In the genomic region with DNA sequence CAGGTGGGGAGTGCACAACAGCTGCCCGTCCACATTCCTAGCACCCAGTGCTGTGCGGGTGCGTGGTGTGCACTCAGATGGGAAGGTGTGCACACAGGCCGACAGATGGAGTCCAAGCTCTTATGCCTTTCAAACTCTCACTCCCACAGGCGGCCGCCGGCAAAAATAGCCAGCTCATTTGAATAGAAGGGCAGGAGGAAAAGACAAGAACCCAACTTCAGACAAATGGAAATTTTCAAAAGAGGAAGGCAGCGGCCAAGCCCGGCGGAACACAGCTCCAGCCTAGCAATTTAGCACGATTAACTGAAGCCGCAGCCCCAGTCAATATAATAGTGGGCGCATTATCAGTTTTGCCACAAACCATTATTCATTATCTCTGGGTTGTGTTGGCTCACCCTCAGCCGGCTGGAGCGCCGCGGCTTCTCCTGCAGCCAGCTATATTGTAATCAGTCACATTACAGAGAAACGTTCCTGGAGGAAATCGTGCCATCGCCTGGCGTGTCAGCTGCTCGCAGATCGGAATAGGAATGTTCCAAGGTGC, we compare ENCODE assay signal across 9 cellular contexts.
A peak's percentile ranks its signal among the peaks of the same experiment; 100 is the strongest.
DNase-seq lines count a peak whose midpoint lies in the region; ATAC-seq and TF ChIP-seq lines count a peak whose summit lies in the region.
"Had no signal": no experiment of that assay in that cellular context is flagged by ENCODE, and none has a peak within 500 bp of the region (broad histone marks: within the 10 kb centered on the region; RNA-seq: fewer than 3 reads in every experiment).

No MANE protein-coding gene starts in this region.

- H3K4me1 Mint-ChIP-seq in effector memory CD8-positive, alpha-beta T cell (ENCODE audit: low read depth in 2 of 2), result no peaks in the 10 kb centered on the region

- H3K4me3 ChIP-seq in GM12864 (ENCODE audit: low read depth, low read length) (no peak overlapping the region), neural cell (ENCODE audit: low read length) (no peak overlapping the region), tibial nerve (no peak overlapping the region)
- H3K4me3 ChIP-seq: mucosa of descending colon had no signal

- no peaks in the 10 kb centered on the region for H3K9me3 ChIP-seq in neural cell (ENCODE audit: low read length)
- H3K9me3 ChIP-seq in tibial nerve, result peaks cover 0 to 9% (median 0%) of the 10 kb centered on the region in 4 donors
- H3K9me3 ChIP-seq: mucosa of descending colon had no signal

- H3K9me3 Mint-ChIP-seq in effector memory CD8-positive, alpha-beta T cell, result peaks cover 0 to 2% of the 10 kb centered on the region in 2 donors

- H3K36me3 ChIP-seq in neural cell (ENCODE audit: insufficient read depth, low read length) (no peaks in the 10 kb centered on the region), tibial nerve (peaks cover 0 to 4% (median 0%) of the 10 kb centered on the region in 3 donors)

- H3F3A ChIP-seq in neural cell (ENCODE audit: insufficient read depth, low read length, poor library complexity, severe bottlenecking), result no peaks in the 10 kb centered on the region

- TF ChIP-seq CTCF in GM12864 (IDR thresholded peaks at IDR 0.05; ENCODE audit: low read depth, low read length, missing control alignments) (peak; percentile 7), neural cell (IDR thresholded peaks at IDR 0.05; ENCODE audit: poor library complexity, severe bottlenecking) (no peak), tibial nerve (IDR thresholded peaks at IDR 0.05) (no peak)

- no peak for TF ChIP-seq POLR2A in tibial nerve (IDR thresholded peaks at IDR 0.05)

- no peak overlapping the region for H3K4me3 Mint-ChIP-seq in effector memory CD8-positive, alpha-beta T cell

- H3K27ac ChIP-seq in neural cell (ENCODE audit: low read length), result peak overlapping the region; percentile 35
- no peak overlapping the region for H3K27ac ChIP-seq in tibial nerve

- TF ChIP-seq EP300 in neural cell (conservative IDR thresholded peaks at IDR 0.05; ENCODE audit: poor library complexity, severe bottlenecking), result no peak
- no peak for TF ChIP-seq EP300 in tibial nerve (IDR thresholded peaks at IDR 0.05)

- H3K79me2 ChIP-seq in neural cell (replicated peaks; ENCODE audit: insufficient read depth, low read length), result no peaks in the 10 kb centered on the region

- no peak overlapping the region for H2AFZ ChIP-seq in neural cell (ENCODE audit: low read depth, low read length)

- H3K4me2 ChIP-seq in neural cell (ENCODE audit: low read length), result no peak overlapping the region

- H3K4me1 ChIP-seq in tibial nerve, result no peaks in the 10 kb centered on the region

- ATAC-seq in GM19397 (IDR thresholded peaks at IDR 0.05; ENCODE audit: unreplicated experiment), result no peak
- ATAC-seq in effector memory CD8-positive, alpha-beta T cell (replicated peaks), result no peak
- ATAC-seq: mucosa of descending colon had no signal

- H3K9ac ChIP-seq in neural cell (ENCODE audit: low read length), result no peak overlapping the region

- H3K27me3 ChIP-seq in neural cell (ENCODE audit: insufficient read depth, low read depth, low read length) (no peaks in the 10 kb centered on the region), tibial nerve (peaks cover 0 to 49% of the 10 kb centered on the region in 2 donors)

- no peak overlapping the region for H3K27ac Mint-ChIP-seq in effector memory CD8-positive, alpha-beta T cell

- DNase-seq in GM12864 (ENCODE audit: low read depth) (no peak), NCI-H2227 treated with DMSO at 0.1 percent for 48 hours (lab: John Stamatoyannopoulos, UW) (peak; percentile 85), anterior cingulate cortex (lab: John Stamatoyannopoulos, UW) (peak in 45 of 58 donors; percentile 9 to 83 (median 54)), tibial nerve (ENCODE audit: low spot score in 2 of 2) (no peak), H4 (ENCODE audit: low spot score) (no peak)
- DNase-seq in effector memory CD8-positive, alpha-beta T cell, result no peak

- WGBS in tibial nerve, 2 donors, result 45 to 63% methylated on average over 22 to 23 of the region's 23 CpGs

- H3K36me3 Mint-ChIP-seq in effector memory CD8-positive, alpha-beta T cell (ENCODE audit: insufficient read depth), result no peaks in the 10 kb centered on the region

- no peaks in the 10 kb centered on the region for H3K9me2 ChIP-seq in neural cell (ENCODE audit: insufficient read depth, low read length)

- TF ChIP-seq RAD21 in neural cell (conservative IDR thresholded peaks at IDR 0.05), result no peak

- H4K20me1 ChIP-seq in neural cell (ENCODE audit: insufficient read depth), result no peaks in the 10 kb centered on the region

- H3K27me3 Mint-ChIP-seq in effector memory CD8-positive, alpha-beta T cell, result peaks cover 47 to 76% of the 10 kb centered on the region in 2 donors

TF ChIP-seq in neural cell, 6 proteins besides CTCF, POLR2A, EP300 and RAD21:
- TF ChIP-seq MXI1 (conservative IDR thresholded peaks at IDR 0.05; ENCODE audit: poor library complexity, severe bottlenecking) (no peak), TAF1 (IDR thresholded peaks at IDR 0.05; ENCODE audit: low read depth) (no peak), SMC3 (conservative IDR thresholded peaks at IDR 0.05; ENCODE audit: poor library complexity) (no peak), POLR2AphosphoS5 (IDR thresholded peaks at IDR 0.05) (peak; percentile 52), EZH2 (IDR thresholded peaks at IDR 0.05; ENCODE audit: borderline replicate concordance, insufficient read depth, low read length, poor library complexity, severe bottlenecking) (no peak)

Comparison
In these comparisons a context has a peak if more than half of its experiments do, and no peak if none do; other contexts are left out.
1. DNase-seq: peak in NCI-H2227 treated with DMSO at 0.1 percent for 48 hours (single experiment) and anterior cingulate cortex (45 of 58); none in GM12864 (single experiment), tibial nerve (0 of 2), effector memory CD8-positive, alpha-beta T cell (0 of 3) and H4 (single experiment).